ENCODE assay signal across 8 cellular contexts in genomic region chr14:23284654-23285529, GRCh38. TPM values are rescaled to one million over a fixed set of nuclear protein-coding genes. Genes with fewer than 3 reads are reported as not detected.
DNase-seq lines count a peak whose midpoint lies in the region; ATAC-seq lines count a peak whose summit lies in the region.

No MANE protein-coding gene starts in this region.

- no peaks in the 10 kb centered on the region for H3K36me3 ChIP-seq in ectodermal cell (ENCODE audit: control insufficient read depth, insufficient read depth, low read length)
- H3K36me3 ChIP-seq in muscle layer of duodenum (ENCODE audit: control insufficient read depth in 1 of 2, insufficient read depth in 2 of 2, low read length in 2 of 2) = no peaks in the 10 kb centered on the region

- H3K27ac ChIP-seq in ectodermal cell (ENCODE audit: insufficient read depth, low read depth, low read length, poor library complexity, severe bottlenecking) (no peak overlapping the region), muscle layer of duodenum (ENCODE audit: low read length) (peak overlapping the region; percentile 93)

- peaks cover 6% of the 10 kb centered on the region for H3K4me1 ChIP-seq in ectodermal cell (ENCODE audit: control insufficient read depth, insufficient read depth, low read length)
- peaks cover 0 to 21% of the 10 kb centered on the region in 2 donors for H3K4me1 ChIP-seq in muscle layer of duodenum (ENCODE audit: control insufficient read depth in 1 of 2, insufficient read depth in 2 of 2, low read length in 2 of 2)

- peaks cover 18% of the 10 kb centered on the region for H3K27me3 ChIP-seq in ectodermal cell (ENCODE audit: control insufficient read depth, insufficient read depth, low read length, poor library complexity, severe bottlenecking)
- no peaks in the 10 kb centered on the region for H3K27me3 ChIP-seq in muscle layer of duodenum (ENCODE audit: low read depth, low read length)

- WGBS in ectodermal cell, 2 experiments = 41 to 70% methylated on average over 5 to 8 of the region's 9 CpGs

- H3K4me3 ChIP-seq in ectodermal cell (ENCODE audit: insufficient read depth, low read depth, low read length) = peak overlapping the region; percentile 82
- H3K4me3 ChIP-seq in muscle layer of duodenum (ENCODE audit: low read depth in 1 of 2, low read length in 2 of 2) = peak overlapping the region; percentile 92 to 94

- H3K9me3 ChIP-seq in ectodermal cell (ENCODE audit: control insufficient read depth, low read length) (no peaks in the 10 kb centered on the region), muscle layer of duodenum (ENCODE audit: control insufficient read depth in 1 of 2, low read length in 2 of 2) (no peaks in the 10 kb centered on the region)

- DNase-seq in NCI-H82 treated with DMSO at 0.1 percent for 48 hours (lab: John Stamatoyannopoulos, UW; ENCODE audit: unreplicated experiment) = peak; percentile 72
- DNase-seq in NCI-H82 (lab: John Stamatoyannopoulos, UW) = no peak
- peak; percentile 10 for DNase-seq in RPMI7951 (ENCODE audit: low read depth)
- no peak for DNase-seq in HuH-7.5 (ENCODE audit: low spot score)
- no peak for DNase-seq in cerebellum (ENCODE audit: low spot score)

- no peak for ATAC-seq in HG02938 (IDR thresholded peaks at IDR 0.05; ENCODE audit: unreplicated experiment)

RNA-seq across cellular contexts. Expression of gene HOMEZ, which starts 1.0 kb away (rescaled TPM):
- total RNA-seq in RPMI7951 (2014; rRNA removed; shearing (Covaris generic)) = 6.4 and 9.9 TPM in 2 replicates
- 29.5 TPM for polyA plus RNA-seq in ectodermal cell (2013, experiment 1 of 4)
- polyA plus RNA-seq in ectodermal cell (2013, experiment 2 of 4) = 25.7 TPM
- 23.4 TPM for polyA plus RNA-seq in ectodermal cell (2013, experiment 3 of 4)
- 28.2 TPM for polyA plus RNA-seq in ectodermal cell (2013, experiment 4 of 4)
- 4.4 TPM for total RNA-seq in cerebellum

RNA-seq across cellular contexts. Expression of gene PPP1R3E, which starts 17.8 kb away (rescaled TPM):
- 3.0 and 4.3 TPM in 2 replicates for total RNA-seq in RPMI7951 (2014; rRNA removed; shearing (Covaris generic))
- 17.7 TPM for polyA plus RNA-seq in ectodermal cell (2013, experiment 1 of 4)
- 20.5 TPM for polyA plus RNA-seq in ectodermal cell (2013, experiment 2 of 4)
- polyA plus RNA-seq in ectodermal cell (2013, experiment 3 of 4) = 12.4 TPM
- polyA plus RNA-seq in ectodermal cell (2013, experiment 4 of 4) = 18.0 TPM
- total RNA-seq in cerebellum = 11.3 TPM

RNA-seq across cellular contexts. Expression of gene BCL2L2, which starts 21.7 kb away (rescaled TPM):
- 7.1 and 9.5 TPM in 2 replicates for total RNA-seq in RPMI7951 (2014; rRNA removed; shearing (Covaris generic))
- polyA plus RNA-seq in ectodermal cell (2013, experiment 1 of 4) = 24.1 TPM
- polyA plus RNA-seq in ectodermal cell (2013, experiment 2 of 4) = 20.8 TPM
- polyA plus RNA-seq in ectodermal cell (2013, experiment 3 of 4) = 16.4 TPM
- 18.0 TPM for polyA plus RNA-seq in ectodermal cell (2013, experiment 4 of 4)
- total RNA-seq in cerebellum = 17.2 TPM

RNA-seq across cellular contexts. Expression of gene PABPN1, which starts 36.4 kb away (rescaled TPM):
- 45.6 and 49.7 TPM in 2 replicates for total RNA-seq in RPMI7951 (2014; rRNA removed; shearing (Covaris generic))
- 470 TPM for polyA plus RNA-seq in ectodermal cell (2013, experiment 1 of 4)
- polyA plus RNA-seq in ectodermal cell (2013, experiment 2 of 4) = 422 TPM
- 322 TPM for polyA plus RNA-seq in ectodermal cell (2013, experiment 3 of 4)
- polyA plus RNA-seq in ectodermal cell (2013, experiment 4 of 4) = 370 TPM
- total RNA-seq in cerebellum = 54.4 TPM

RNA-seq across cellular contexts. Expression of gene RNF212B, which starts 47.2 kb away (rescaled TPM):
- total RNA-seq in RPMI7951 (2014; rRNA removed; shearing (Covaris generic)) = not detected in 2 replicates
- not detected for polyA plus RNA-seq in ectodermal cell (2013, experiment 1 of 4)
- 0.28 TPM for polyA plus RNA-seq in ectodermal cell (2013, experiment 2 of 4)
- not detected for polyA plus RNA-seq in ectodermal cell (2013, experiment 3 of 4)
- polyA plus RNA-seq in ectodermal cell (2013, experiment 4 of 4) = not detected
- total RNA-seq in cerebellum = not detected

Comparison
In these comparisons a context has a peak if more than half of its experiments do, and no peak if none do; other contexts are left out.
1. DNase-seq: peak in NCI-H82 treated with DMSO at 0.1 percent for 48 hours (single experiment) and RPMI7951 (single experiment); none in NCI-H82 (single experiment), HuH-7.5 (single experiment) and cerebellum (single experiment).